Comparison of ENCODE assay signal across 7 cellular contexts in genomic region chr9:42435717-42436300, GRCh38.
A peak's percentile ranks its signal among the peaks of the same experiment; 100 is the strongest.
DNase-seq lines count a peak whose midpoint lies in the region; ATAC-seq, FAIRE-seq and TF ChIP-seq lines count a peak whose summit lies in the region.
"Not testable (repeated sequence)": the region's sequence is repeated elsewhere in the genome, so short reads cannot be mapped to it uniquely, and the experiment has no call there.

No MANE protein-coding gene starts in this region.

- H3K4me1 Mint-ChIP-seq in Calu3 (ENCODE audit: low read depth, unreplicated experiment) (peaks cover 12% of the 10 kb centered on the region), activated B cell treated with CpG ODN at 0.5 μM for 24 hours (peaks cover 45% of the 10 kb centered on the region), memory B cell (peaks cover 31% of the 10 kb centered on the region), neural crest cell (peaks cover 16% of the 10 kb centered on the region)
- not testable (repeated sequence) for H3K4me1 Mint-ChIP-seq in astrocyte (ENCODE audit: low read depth, unreplicated experiment)
- H3K4me1 Mint-ChIP-seq in stimulated activated memory B cell treated with anti-CD40 and anti-IgM and Interleukin-4, amounts not matched to agents 10 μg/mL and 1 μg/mL and 100 μg/mL, for 72 hours, result peaks cover 31% of the 10 kb centered on the region

- H3K27me3 ChIP-seq in astrocyte (ENCODE audit: insufficient read depth, low read length), result not testable (repeated sequence)

- not testable (repeated sequence) for H3K4me3 ChIP-seq in astrocyte (ENCODE audit: insufficient read depth, low read depth, low read length)

- not testable (repeated sequence) for H2AFZ ChIP-seq in astrocyte (ENCODE audit: low read depth, low read length)

- H3K9me3 ChIP-seq in astrocyte (ENCODE audit: insufficient read depth, low read depth, low read length), result not testable (repeated sequence)

- DNase-seq in Calu3; activated B cell treated with CpG ODN at 0.5 μM for 24 hours; astrocyte (ENCODE audit: low read depth); memory B cell (ENCODE audit: low spot score in 2 of 2); neural crest cell (ENCODE audit: low read depth, low spot score): not testable (repeated sequence)
- DNase-seq in NCI-H69 (lab: John Stamatoyannopoulos, UW), result peak; percentile 15

- H3K9me3 Mint-ChIP-seq in Calu3 (ENCODE audit: low read depth, unreplicated experiment); activated B cell treated with CpG ODN at 0.5 μM for 24 hours; astrocyte (ENCODE audit: unreplicated experiment); memory B cell; neural crest cell; stimulated activated memory B cell treated with anti-CD40 and anti-IgM and Interleukin-4, amounts not matched to agents 10 μg/mL and 1 μg/mL and 100 μg/mL, for 72 hours: not testable (repeated sequence)

- not testable (repeated sequence) for H3K36me3 ChIP-seq in astrocyte (ENCODE audit: insufficient read depth, low read length)

- not testable (repeated sequence) for H3K4me3 Mint-ChIP-seq in Calu3 (ENCODE audit: low read depth, unreplicated experiment); activated B cell treated with CpG ODN at 0.5 μM for 24 hours; astrocyte (ENCODE audit: unreplicated experiment)
- peak overlapping the region; percentile 83 for H3K4me3 Mint-ChIP-seq in memory B cell
- H3K4me3 Mint-ChIP-seq in neural crest cell, result peak overlapping the region; percentile 31
- H3K4me3 Mint-ChIP-seq in stimulated activated memory B cell treated with anti-CD40 and anti-IgM and Interleukin-4, amounts not matched to agents 10 μg/mL and 1 μg/mL and 100 μg/mL, for 72 hours, result peak overlapping the region; percentile 50

- H3K79me2 ChIP-seq in astrocyte (ENCODE audit: insufficient read depth, low read length), result not testable (repeated sequence)

- not testable (repeated sequence) for H3K27ac ChIP-seq in astrocyte (ENCODE audit: low read depth, low read length)

- POLR2A ChIA-PET in activated B cell treated with CpG ODN at 0.5 μM for 24 hours (lab: Charles Lee), result not testable (repeated sequence)

- CTCF ChIA-PET in Calu3 (lab: Charles Lee); activated B cell treated with CpG ODN at 0.5 μM for 24 hours (lab: Charles Lee): not testable (repeated sequence)

- H3K4me2 ChIP-seq in astrocyte (ENCODE audit: low read length), result peak overlapping the region; percentile 39

- not testable (repeated sequence) for H3K4me1 ChIP-seq in astrocyte (ENCODE audit: insufficient read depth, low read length)

- BruUV-seq in Calu3 (replicated peaks; lab: Mats Ljungman, UMichigan), result not testable (repeated sequence)

- intact Hi-C loops in Calu3 (cut with micrococcal nuclease; ENCODE audit: unreplicated experiment); activated B cell treated with CpG ODN at 0.5 μM for 24 hours (cut with micrococcal nuclease): not testable (repeated sequence)

- TF ChIP-seq CTCF in Calu3 (IDR thresholded peaks at IDR 0.05; ENCODE audit: unreplicated experiment); activated B cell treated with CpG ODN at 0.5 μM for 24 hours (IDR thresholded peaks at IDR 0.05); astrocyte (IDR thresholded peaks at IDR 0.05; ENCODE audit: insufficient read depth, low read depth, low read length); neural crest cell (conservative IDR thresholded peaks at IDR 0.05): not testable (repeated sequence)

- not testable (repeated sequence) for ATAC-seq in activated B cell treated with CpG ODN at 0.5 μM for 24 hours (ENCODE audit: low read depth)
- ATAC-seq in memory B cell (ENCODE audit: low read depth), result peak; percentile 51
- peak; percentile 39 for ATAC-seq in stimulated activated memory B cell treated with anti-CD40 and anti-IgM and Interleukin-4, amounts not matched to agents 10 μg/mL and 1 μg/mL and 100 μg/mL, for 72 hours

- H3K27me3 Mint-ChIP-seq in Calu3 (ENCODE audit: unreplicated experiment); activated B cell treated with CpG ODN at 0.5 μM for 24 hours; astrocyte (ENCODE audit: low read depth, unreplicated experiment); memory B cell; neural crest cell (ENCODE audit: low read depth); stimulated activated memory B cell treated with anti-CD40 and anti-IgM and Interleukin-4, amounts not matched to agents 10 μg/mL and 1 μg/mL and 100 μg/mL, for 72 hours: not testable (repeated sequence)

- H4K20me1 ChIP-seq in astrocyte (ENCODE audit: insufficient read depth, low read length), result not testable (repeated sequence)

- H3K9ac ChIP-seq in astrocyte (ENCODE audit: low read length), result not testable (repeated sequence)

- not testable (repeated sequence) for H3K36me3 Mint-ChIP-seq in Calu3 (ENCODE audit: insufficient read depth, unreplicated experiment); activated B cell treated with CpG ODN at 0.5 μM for 24 hours (ENCODE audit: low read depth); astrocyte (ENCODE audit: low read depth, unreplicated experiment); memory B cell; neural crest cell (ENCODE audit: low read depth); stimulated activated memory B cell treated with anti-CD40 and anti-IgM and Interleukin-4, amounts not matched to agents 10 μg/mL and 1 μg/mL and 100 μg/mL, for 72 hours

- FAIRE-seq in astrocyte (lab: Jason Lieb, UNC), result not testable (repeated sequence)

- peak overlapping the region; percentile 50 for H3K27ac Mint-ChIP-seq in Calu3 (ENCODE audit: unreplicated experiment)
- H3K27ac Mint-ChIP-seq in activated B cell treated with CpG ODN at 0.5 μM for 24 hours, result peak overlapping the region; percentile 86
- H3K27ac Mint-ChIP-seq in astrocyte (ENCODE audit: unreplicated experiment); neural crest cell (ENCODE audit: unreplicated experiment): not testable (repeated sequence)
- H3K27ac Mint-ChIP-seq in memory B cell, result peak overlapping the region; percentile 92
- peak overlapping the region; percentile 84 for H3K27ac Mint-ChIP-seq in stimulated activated memory B cell treated with anti-CD40 and anti-IgM and Interleukin-4, amounts not matched to agents 10 μg/mL and 1 μg/mL and 100 μg/mL, for 72 hours
